In genomic region chr17:57999496-58000017, GRCh38 we compare ENCODE assay signal across 1 cellular context.
TF ChIP-seq lines count a peak whose summit lies in the region.

No MANE protein-coding gene starts in this region.

TF ChIP-seq in GM23338, 12 proteins besides CTCF, POLR2A, EP300 and RAD21 (continued from another document):
- TF ChIP-seq ZNF462 (CRISPR knock-in tag; IDR thresholded peaks at IDR 0.05) = no peak
- no peak for TF ChIP-seq ZNF114 (CRISPR knock-in tag; IDR thresholded peaks at IDR 0.05)
- TF ChIP-seq NANOG (IDR thresholded peaks at IDR 0.05; ENCODE audit: borderline replicate concordance) = no peak
- no peak for TF ChIP-seq JUNB (IDR thresholded peaks at IDR 0.05; ENCODE audit: unreplicated experiment)
- TF ChIP-seq CREB1 (CRISPR knock-in tag; IDR thresholded peaks at IDR 0.05; ENCODE audit: low read depth) = no peak
- no peak for TF ChIP-seq EZH2 (IDR thresholded peaks at IDR 0.05; ENCODE audit: low read depth, unreplicated experiment)
